In genomic region chr2:27134781-27135470, GRCh38 we compare ENCODE assay signal across 9 cellular contexts. TPM values are rescaled to one million over a fixed set of nuclear protein-coding genes. Genes with fewer than 3 reads are reported as not detected.
DNase-seq lines count a peak whose midpoint lies in the region; ATAC-seq and TF ChIP-seq lines count a peak whose summit lies in the region.
"Had no signal": no experiment of that assay in that cellular context is flagged by ENCODE, and none has a peak within 500 bp of the region (broad histone marks: within the 10 kb centered on the region; RNA-seq: fewer than 3 reads in every experiment).

No MANE protein-coding gene starts in this region.

- peaks cover 29% of the 10 kb centered on the region for H3K4me1 Mint-ChIP-seq in activated CD8-positive, alpha-beta T cell treated with anti-CD3 and anti-CD28 coated beads, Interleukin-2, amount 10 ng/mL, durations not matched to agents 7 days and 5 days (ENCODE audit: low read depth)
- peaks cover 19 to 37% of the 10 kb centered on the region in 2 donors for H3K4me1 Mint-ChIP-seq in stimulated activated naive B cell treated with anti-CD40 and anti-IgM and Interleukin-4, amounts not matched to agents 10 μg/mL and 1 μg/mL and 100 μg/mL, for 72 hours

- no peaks in the 10 kb centered on the region for H3K4me1 ChIP-seq in HEK293 (ENCODE audit: control insufficient read depth, insufficient read depth, low read length)
- peaks cover 3% of the 10 kb centered on the region for H3K4me1 ChIP-seq in iPS-15b (ENCODE audit: control insufficient read depth, insufficient read depth, low read length)

- peak overlapping the region; percentile 94 for H3K4me3 Mint-ChIP-seq in activated CD8-positive, alpha-beta T cell treated with anti-CD3 and anti-CD28 coated beads, Interleukin-2, amount 10 ng/mL, durations not matched to agents 7 days and 5 days
- peak overlapping the region; percentile 89 to 95 for H3K4me3 Mint-ChIP-seq in stimulated activated naive B cell treated with anti-CD40 and anti-IgM and Interleukin-4, amounts not matched to agents 10 μg/mL and 1 μg/mL and 100 μg/mL, for 72 hours

- H3K27ac ChIP-seq in HEK293 (ENCODE audit: extremely low read depth, low read depth, low read length) = no peak overlapping the region

- intact Hi-C loops in sciatic nerve (cut with DNase I) = no loop called here

- H3K36me3 Mint-ChIP-seq in activated CD8-positive, alpha-beta T cell treated with anti-CD3 and anti-CD28 coated beads, Interleukin-2, amount 10 ng/mL, durations not matched to agents 7 days and 5 days (ENCODE audit: low read depth) = peaks cover 33% of the 10 kb centered on the region
- peaks cover 19 to 29% of the 10 kb centered on the region in 2 donors for H3K36me3 Mint-ChIP-seq in stimulated activated naive B cell treated with anti-CD40 and anti-IgM and Interleukin-4, amounts not matched to agents 10 μg/mL and 1 μg/mL and 100 μg/mL, for 72 hours

- peaks cover 2% of the 10 kb centered on the region for H3K27me3 Mint-ChIP-seq in activated CD8-positive, alpha-beta T cell treated with anti-CD3 and anti-CD28 coated beads, Interleukin-2, amount 10 ng/mL, durations not matched to agents 7 days and 5 days (ENCODE audit: low read depth)
- no peaks in the 10 kb centered on the region for H3K27me3 Mint-ChIP-seq in stimulated activated naive B cell treated with anti-CD40 and anti-IgM and Interleukin-4, amounts not matched to agents 10 μg/mL and 1 μg/mL and 100 μg/mL, for 72 hours

- ATAC-seq in activated CD8-positive, alpha-beta T cell treated with anti-CD3 and anti-CD28 coated beads, Interleukin-2, amount 10 ng/mL, durations not matched to agents 7 days and 5 days = no peak
- ATAC-seq in stimulated activated naive B cell treated with anti-CD40 and anti-IgM and Interleukin-4, amounts not matched to agents 10 μg/mL and 1 μg/mL and 100 μg/mL, for 72 hours (replicated peaks) = no peak
- no peak for ATAC-seq in sciatic nerve

- POLR2A ChIA-PET in HEK293 (lab: Yijun Ruan, JAX) = interaction anchor here (1.0 to 3.6 kb wide), 7 partner anchors 11 to 235 kb away, joined by 3 to 34 read pairs (median 4); partner anchors contain the start of genes ABHD1, AGBL5, ATRAID and OST4
- POLR2A ChIA-PET in activated CD8-positive, alpha-beta T cell treated with anti-CD3 and anti-CD28 coated beads, Interleukin-2, amount 10 ng/mL, durations not matched to agents 7 days and 5 days (lab: Charles Lee) = interaction anchor here (0.6 to 3.9 kb wide), 4 partner anchors 11 to 679 kb away, joined by 3 to 31 read pairs (median 3); partner anchors contain the start of genes ABHD1, AGBL5 and TMEM214

- H3K27me3 ChIP-seq in iPS-15b (ENCODE audit: control insufficient read depth, insufficient read depth, low read length) = no peaks in the 10 kb centered on the region

- DNase-seq in activated CD8-positive, alpha-beta T cell treated with anti-CD3 and anti-CD28 coated beads, Interleukin-2, amount 10 ng/mL, durations not matched to agents 7 days and 5 days = no peak
- DNase-seq in stimulated activated naive B cell treated with anti-CD40 and anti-IgM and Interleukin-4, amounts not matched to agents 10 μg/mL and 1 μg/mL and 100 μg/mL, for 72 hours = no peak
- DNase-seq in Kasumi-1 (lab: John Stamatoyannopoulos, UW) (no peak), sciatic nerve (ENCODE audit: low spot score) (no peak)
- no peak for DNase-seq in effector CD8-positive, alpha-beta T cell (lab: John Stamatoyannopoulos, UW)
- no peak for DNase-seq in activated CD8-positive, alpha-beta memory T cell treated with anti-CD3 and anti-CD28 coated beads, Interleukin-2, amount 50 U/mL, for 48 hours

- no peaks in the 10 kb centered on the region for H3K9me3 Mint-ChIP-seq in activated CD8-positive, alpha-beta T cell treated with anti-CD3 and anti-CD28 coated beads, Interleukin-2, amount 10 ng/mL, durations not matched to agents 7 days and 5 days (ENCODE audit: insufficient read depth)
- no peaks in the 10 kb centered on the region for H3K9me3 Mint-ChIP-seq in stimulated activated naive B cell treated with anti-CD40 and anti-IgM and Interleukin-4, amounts not matched to agents 10 μg/mL and 1 μg/mL and 100 μg/mL, for 72 hours

- TF ChIP-seq CTCF in HEK293 (tag by site-specific recombination; IDR thresholded peaks at IDR 0.05) = no peak

- peaks cover 4 to 32% of the 10 kb centered on the region in 2 experiments; a peak in 2 of 3 replicates for H3K36me3 ChIP-seq in HEK293 (ENCODE audit: control insufficient read depth in 2 of 2, insufficient read depth in 1 of 2, low read length in 2 of 2)
- peaks cover 31% of the 10 kb centered on the region for H3K36me3 ChIP-seq in iPS-15b (ENCODE audit: control insufficient read depth, insufficient read depth, low read length)

- H3K4me3 ChIP-seq in HEK293 (ENCODE audit: low read depth, low read length) (no peak overlapping the region), iPS-15b (ENCODE audit: low read depth, low read length) (peak overlapping the region; percentile 52)

- H3K27ac Mint-ChIP-seq in activated CD8-positive, alpha-beta T cell treated with anti-CD3 and anti-CD28 coated beads, Interleukin-2, amount 10 ng/mL, durations not matched to agents 7 days and 5 days = peak overlapping the region; percentile 97
- H3K27ac Mint-ChIP-seq in stimulated activated naive B cell treated with anti-CD40 and anti-IgM and Interleukin-4, amounts not matched to agents 10 μg/mL and 1 μg/mL and 100 μg/mL, for 72 hours = peak overlapping the region; percentile 98

- H3K9me3 ChIP-seq in HEK293 (ENCODE audit: control insufficient read depth, insufficient read depth, low read depth, low read length) (no peaks in the 10 kb centered on the region), iPS-15b (ENCODE audit: control insufficient read depth, insufficient read depth, low read length) (no peaks in the 10 kb centered on the region)

- CTCF ChIA-PET in HEK293 (lab: Yijun Ruan, JAX) = interaction anchor here (0.7 to 3.5 kb wide), 6 partner anchors 12 to 145 kb away, joined by 3 to 17 read pairs (median 4); partner anchors contain the start of gene ABHD1
- CTCF ChIA-PET in activated CD8-positive, alpha-beta T cell treated with anti-CD3 and anti-CD28 coated beads, Interleukin-2, amount 10 ng/mL, durations not matched to agents 7 days and 5 days (lab: Charles Lee) = interaction anchor here (0.5 to 3.1 kb wide), 11 partner anchors 11 to 548 kb away, joined by 3 to 26 read pairs (median 5); partner anchors contain the start of genes ABHD1, AGBL5 and MPV17

- peak overlapping the region; percentile 83 for H3K9ac ChIP-seq in iPS-15b (ENCODE audit: low read depth, low read length)

TF ChIP-seq in HEK293, 187 proteins besides CTCF, POLR2A, EP300 and RAD21 (continues in another document):
- TF ChIP-seq ZNF530 (tag by site-specific recombination; IDR thresholded peaks at IDR 0.05; ENCODE audit: low read depth) (no peak), ZNF292 (tag by site-specific recombination; IDR thresholded peaks at IDR 0.05; ENCODE audit: borderline replicate concordance, low read depth) (no peak), ZXDB (tag by site-specific recombination; IDR thresholded peaks at IDR 0.05) (peak; percentile 43; the same call in 1 of the 2 replicates), ZNF341 (tag by site-specific recombination; IDR thresholded peaks at IDR 0.05; ENCODE audit: low read depth) (no peak), ZNF416 (tag by site-specific recombination; IDR thresholded peaks at IDR 0.05) (no peak), EGR2 (tag by site-specific recombination; IDR thresholded peaks at IDR 0.05; ENCODE audit: low read depth) (0 out of 2 replicates have a peak, but pooled peaks have one; percentile 18), ZNF768 (tag by site-specific recombination; IDR thresholded peaks at IDR 0.05) (no peak), KLF7 (tag by site-specific recombination; IDR thresholded peaks at IDR 0.05; ENCODE audit: borderline replicate concordance) (0 out of 2 replicates have a peak, but pooled peaks have one; percentile 59), YY1 (tag by site-specific recombination; IDR thresholded peaks at IDR 0.05) (peak; percentile 81), ZNF223 (tag by site-specific recombination; IDR thresholded peaks at IDR 0.05) (no peak)
- TF ChIP-seq, protein P1, sequence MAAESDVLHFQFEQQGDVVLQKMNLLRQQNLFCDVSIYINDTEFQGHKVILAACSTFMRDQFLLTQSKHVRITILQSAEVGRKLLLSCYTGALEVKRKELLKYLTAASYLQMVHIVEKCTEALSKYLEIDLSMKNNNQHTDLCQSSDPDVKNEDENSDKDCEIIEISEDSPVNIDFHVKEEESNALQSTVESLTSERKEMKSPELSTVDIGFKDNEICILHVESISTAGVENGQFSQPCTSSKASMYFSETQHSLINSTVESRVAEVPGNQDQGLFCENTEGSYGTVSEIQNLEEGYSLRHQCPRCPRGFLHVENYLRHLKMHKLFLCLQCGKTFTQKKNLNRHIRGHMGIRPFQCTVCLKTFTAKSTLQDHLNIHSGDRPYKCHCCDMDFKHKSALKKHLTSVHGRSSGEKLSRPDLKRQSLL (tag by site-specific recombination; IDR thresholded peaks at IDR 0.05) = 0 out of 2 replicates have a peak, but pooled peaks have one; percentile 19

RNA-seq across cellular contexts. Expression of gene PREB, which starts 0.5 kb away (rescaled TPM):
- total RNA-seq in activated CD8-positive, alpha-beta T cell treated with anti-CD3 and anti-CD28 coated beads, Interleukin-2, amount 10 ng/mL, durations not matched to agents 7 days and 5 days = 10 to 100 TPM; 66.5 to 72.1 TPM
- 30.3 TPM for total RNA-seq in sciatic nerve

RNA-seq across cellular contexts. Expression of gene PRR30, which starts 4.3 kb away (rescaled TPM):
- not detected for total RNA-seq in activated CD8-positive, alpha-beta T cell treated with anti-CD3 and anti-CD28 coated beads, Interleukin-2, amount 10 ng/mL, durations not matched to agents 7 days and 5 days
- not detected for total RNA-seq in sciatic nerve
- total RNA-seq: SK-MEL-5 had no signal

RNA-seq across cellular contexts. Expression of gene ABHD1, which starts 11.3 kb away (rescaled TPM):
- under 1 TPM; 0.23 to 0.45 TPM for total RNA-seq in activated CD8-positive, alpha-beta T cell treated with anti-CD3 and anti-CD28 coated beads, Interleukin-2, amount 10 ng/mL, durations not matched to agents 7 days and 5 days
- 3.6 TPM for total RNA-seq in sciatic nerve

RNA-seq across cellular contexts. Expression of gene TCF23, which starts 13.9 kb away (rescaled TPM):
- not detected for total RNA-seq in activated CD8-positive, alpha-beta T cell treated with anti-CD3 and anti-CD28 coated beads, Interleukin-2, amount 10 ng/mL, durations not matched to agents 7 days and 5 days
- total RNA-seq in sciatic nerve = not detected
- total RNA-seq: SK-MEL-5 had no signal

RNA-seq across cellular contexts. Expression of gene CGREF1, which starts 16.0 kb away (rescaled TPM):
- under 1 TPM; 0.61 to 0.94 TPM for total RNA-seq in activated CD8-positive, alpha-beta T cell treated with anti-CD3 and anti-CD28 coated beads, Interleukin-2, amount 10 ng/mL, durations not matched to agents 7 days and 5 days
- total RNA-seq in sciatic nerve = 4.1 TPM
